In the genomic region with DNA sequence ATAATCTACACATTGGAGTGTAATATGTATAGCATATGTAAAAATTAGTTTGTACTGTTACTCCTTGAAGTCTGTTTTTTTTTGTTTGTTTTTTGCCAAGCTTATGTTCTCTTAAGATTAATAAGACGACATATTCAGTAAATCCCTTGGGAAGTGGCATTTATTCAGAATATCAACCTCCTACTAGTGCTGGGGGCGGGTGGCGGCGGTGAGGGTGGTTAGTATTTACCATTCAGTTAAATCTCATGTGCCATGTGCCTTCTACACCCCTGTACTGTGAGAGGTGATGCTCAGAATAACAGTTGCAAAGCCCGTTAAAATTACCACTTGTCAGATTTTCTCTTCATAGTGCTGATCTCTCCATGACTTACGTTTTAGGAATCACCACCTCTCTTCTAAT, we compare ENCODE assay signal across 10 cellular contexts. TPM values are rescaled to one million over a fixed set of nuclear protein-coding genes. Genes with fewer than 3 reads are reported as not detected.
DNase-seq lines count a peak whose midpoint lies in the region; ATAC-seq and TF ChIP-seq lines count a peak whose summit lies in the region.
"Had no signal": no experiment of that assay in that cellular context is flagged by ENCODE, and none has a peak within 500 bp of the region (broad histone marks: within the 10 kb centered on the region; RNA-seq: fewer than 3 reads in every experiment).

No MANE protein-coding gene starts in this region.

- H3K9ac ChIP-seq in BLaER1 (no peak overlapping the region), IMR-90 (ENCODE audit: low read depth, low read length) (peak overlapping the region; percentile 60), neural cell (ENCODE audit: low read length) (no peak overlapping the region)

- no peak overlapping the region for H2AK5ac ChIP-seq in IMR-90 (ENCODE audit: low read depth, low read length)

- H3K9me3 ChIP-seq in BLaER1 (peaks cover 12% of the 10 kb centered on the region; the same call in 1 of the 2 replicates), IMR-90 (ENCODE audit: control insufficient read depth, insufficient read depth, low read length) (no peaks in the 10 kb centered on the region), neural cell (ENCODE audit: low read length) (no peaks in the 10 kb centered on the region)

- no peak overlapping the region for H2BK20ac ChIP-seq in IMR-90 (ENCODE audit: low read depth, low read length)

- intact Hi-C loops in IMR-90 (cut with micrococcal nuclease), result loop anchor here (2.0 kb wide), 2 partner anchors 41 to 71 kb away; no protein-coding TSS in a partner anchor

- no peak for DNase-seq in IMR-90
- DNase-seq in brain microvascular endothelial cell, result no peak
- DNase-seq in DMS 273 treated with DMSO at 0.1 percent for 48 hours (lab: John Stamatoyannopoulos, UW), result no peak
- no peak for DNase-seq in stimulated activated CD4-positive, alpha-beta T cell treated with anti-CD3 and anti-CD28 coated beads, Interleukin-2, amount 100 ng/mL, for 24 hours
- no peak for DNase-seq in COR-L47 (lab: John Stamatoyannopoulos, UW)
- DNase-seq: activated CD4-positive, alpha-beta T cell treated with anti-CD3 and anti-CD28 coated beads, Interleukin-2, amount 50 U/mL, for 48 hours; MV-4-11 had no signal

- H3K27me3 ChIP-seq in BLaER1 (no peaks in the 10 kb centered on the region), IMR-90 (ENCODE audit: control insufficient read depth, insufficient read depth, low read length) (no peaks in the 10 kb centered on the region), brain microvascular endothelial cell (replicated peaks) (no peaks in the 10 kb centered on the region), neural cell (ENCODE audit: insufficient read depth, low read depth, low read length) (no peaks in the 10 kb centered on the region)

- in situ Hi-C loops in IMR-90 (cut with MboI; ENCODE audit: low sequenced_read_pairs), result loop anchor here (10.0 kb wide), 1 partner anchor 127 kb away; no protein-coding TSS in a partner anchor
- in situ Hi-C loops in brain microvascular endothelial cell (cut with HindIII; ENCODE audit: low pct_ligation_motif_present, low sequenced_read_pairs), result no loop called here

- peaks cover 76% of the 10 kb centered on the region for H3K4me1 ChIP-seq in BLaER1
- H3K4me1 ChIP-seq in IMR-90 (ENCODE audit: control insufficient read depth, insufficient read depth, low read length), result peaks cover 14% of the 10 kb centered on the region

- no peak overlapping the region for H2AFZ ChIP-seq in IMR-90 (replicated peaks; ENCODE audit: low read length, poor library complexity)
- H2AFZ ChIP-seq in neural cell (ENCODE audit: low read depth, low read length), result no peak overlapping the region

- dilution Hi-C loops in IMR-90 (cut with HindIII; ENCODE audit: low sequenced_read_pairs, unreplicated experiment), result no loop called here

- CTCF ChIA-PET in IMR-90 (lab: Yijun Ruan, JAX), result no interaction called here

- H3K56ac ChIP-seq in IMR-90 (ENCODE audit: extremely low read depth, insufficient read depth, low read length), result no peak overlapping the region

- POLR2A ChIA-PET in IMR-90 (lab: Charles Lee; ENCODE audit: unreplicated experiment), result interaction anchor here (0.5 to 0.8 kb wide), 3 partner anchors 41 to 131 kb away, joined by 3 to 6 read pairs (median 4); no protein-coding TSS in a partner anchor

- H4K91ac ChIP-seq in IMR-90 (ENCODE audit: insufficient read depth, low read depth, low read length), result no peak overlapping the region

- TF ChIP-seq RAD21 in IMR-90 (IDR thresholded peaks at IDR 0.05; ENCODE audit: low read length), result no peak
- no peak for TF ChIP-seq RAD21 in neural cell (conservative IDR thresholded peaks at IDR 0.05)

- no peak for ATAC-seq in IMR-90 (ENCODE audit: low read depth)
- no peak for ATAC-seq in GM19452 (IDR thresholded peaks at IDR 0.05; ENCODE audit: unreplicated experiment)

- H3F3A ChIP-seq in neural cell (ENCODE audit: insufficient read depth, low read length, poor library complexity, severe bottlenecking), result no peaks in the 10 kb centered on the region

- H3K14ac ChIP-seq in IMR-90 (replicated peaks; ENCODE audit: low read depth, low read length), result peak overlapping the region; percentile 27; the same call in 1 of the 2 replicates

- H3K4me2 ChIP-seq in BLaER1, result peak overlapping the region; percentile 90
- H3K4me2 ChIP-seq in IMR-90 (ENCODE audit: low read depth, low read length), result peak overlapping the region; percentile 90
- peak overlapping the region; percentile 81 for H3K4me2 ChIP-seq in neural cell (ENCODE audit: low read length)

- H3K9me1 ChIP-seq in IMR-90 (ENCODE audit: insufficient read depth, low read length), result peaks cover 16% of the 10 kb centered on the region

- peaks cover 3 to 55% of the 10 kb centered on the region in 2 experiments; a peak in 3 of 4 replicates for H3K79me1 ChIP-seq in IMR-90 (ENCODE audit: low read depth in 1 of 2, low read length in 2 of 2)

- peak overlapping the region; percentile 28; the same call in 1 of the 2 replicates for H3K4ac ChIP-seq in IMR-90 (ENCODE audit: low read depth, low read length)

- no peaks in the 10 kb centered on the region for H3K9me2 ChIP-seq in neural cell (ENCODE audit: insufficient read depth, low read length)

- peaks cover 68% of the 10 kb centered on the region for H3K79me2 ChIP-seq in neural cell (replicated peaks; ENCODE audit: insufficient read depth, low read length)

- BruUV-seq in IMR-90 (replicated peaks; lab: Mats Ljungman, UMichigan), result no TSS peak

- H3K27ac ChIP-seq in BLaER1, result no peak overlapping the region
- H3K27ac ChIP-seq in IMR-90 (ENCODE audit: insufficient read depth, low read length), result no peak overlapping the region
- peak overlapping the region; percentile 98 for H3K27ac ChIP-seq in brain microvascular endothelial cell
- H3K27ac ChIP-seq in neural cell (ENCODE audit: low read length), result no peak overlapping the region

- peak overlapping the region in 1 of 2 experiments; percentile 30; a peak in 1 of 4 replicates for H4K8ac ChIP-seq in IMR-90 (ENCODE audit: low read depth in 2 of 2, low read length in 2 of 2)

- H2BK120ac ChIP-seq in IMR-90 (ENCODE audit: low read depth, low read length), result no peak overlapping the region

- H4K5ac ChIP-seq in IMR-90 (ENCODE audit: low read depth, low read length), result no peak overlapping the region; the same call in 1 of the 2 replicates

- H3K4me3 ChIP-seq in BLaER1, result no peak overlapping the region
- peak overlapping the region; percentile 96 for H3K4me3 ChIP-seq in IMR-90 (ENCODE audit: insufficient read depth, low read depth, low read length)
- H3K4me3 ChIP-seq in brain microvascular endothelial cell (ENCODE audit: low read depth, low read length), result peak overlapping the region; percentile 69
- peak overlapping the region; percentile 75 for H3K4me3 ChIP-seq in neural cell (ENCODE audit: low read length)

- H2BK5ac ChIP-seq in IMR-90 (ENCODE audit: low read depth, low read length, poor library complexity, severe bottlenecking), result peak overlapping the region; percentile 95

- H3K18ac ChIP-seq in IMR-90 (ENCODE audit: low read depth, low read length), result no peak overlapping the region

- no peak for TF ChIP-seq CTCF in IMR-90 (conservative IDR thresholded peaks at IDR 0.05; ENCODE audit: low read depth, low read length)
- no peak for TF ChIP-seq CTCF in brain microvascular endothelial cell (IDR thresholded peaks at IDR 0.05; ENCODE audit: low read depth, low read length, missing control alignments)
- no peak for TF ChIP-seq CTCF in neural cell (IDR thresholded peaks at IDR 0.05; ENCODE audit: poor library complexity, severe bottlenecking)

- peak overlapping the region; percentile 40; the same call in 1 of the 2 replicates for H3K23ac ChIP-seq in IMR-90 (ENCODE audit: low read depth, low read length)

- TF ChIP-seq EP300 in neural cell (conservative IDR thresholded peaks at IDR 0.05; ENCODE audit: poor library complexity, severe bottlenecking), result no peak

- no peak overlapping the region for H2AK9ac ChIP-seq in IMR-90 (replicated peaks; ENCODE audit: low read depth, low read length, poor library complexity)

- WGBS in IMR-90 (ENCODE audit: extremely low coverage in 2 of 2, insufficient read length in 1 of 2), 2 experiments, result no CpG with 5 or more reads among the region's 6 CpGs

- H3K36me3 ChIP-seq in BLaER1 (peaks cover 7% of the 10 kb centered on the region; the same call in 1 of the 2 replicates), IMR-90 (ENCODE audit: control insufficient read depth, insufficient read depth, low read length) (peaks cover 3% of the 10 kb centered on the region), brain microvascular endothelial cell (replicated peaks) (peaks cover 3% of the 10 kb centered on the region), neural cell (ENCODE audit: insufficient read depth, low read length) (no peaks in the 10 kb centered on the region)

- no peak overlapping the region for H2BK15ac ChIP-seq in IMR-90 (ENCODE audit: low read depth, low read length)

- H4K20me1 ChIP-seq in BLaER1 (peaks cover 70% of the 10 kb centered on the region), IMR-90 (ENCODE audit: insufficient read depth, low read length) (peaks cover 71% of the 10 kb centered on the region), neural cell (ENCODE audit: insufficient read depth) (peaks cover 4% of the 10 kb centered on the region)

- no peak for TF ChIP-seq POLR2A in IMR-90 (IDR thresholded peaks at IDR 0.05; ENCODE audit: low read depth, low read length)

TF ChIP-seq in IMR-90, 13 proteins besides CTCF, POLR2A, EP300 and RAD21:
- TF ChIP-seq CEBPB (IDR thresholded peaks at IDR 0.05; ENCODE audit: low read depth, low read length) (no peak), MAFK (IDR thresholded peaks at IDR 0.05; ENCODE audit: low read depth, low read length) (no peak), MXI1 (IDR thresholded peaks at IDR 0.05; ENCODE audit: borderline replicate concordance, low read depth, low read length) (no peak), CHD1 (IDR thresholded peaks at IDR 0.05; ENCODE audit: low read depth, low read length) (no peak), BHLHE40 (IDR thresholded peaks at IDR 0.05; ENCODE audit: low read depth, low read length) (no peak), RFX5 (IDR thresholded peaks at IDR 0.05; ENCODE audit: low read depth, low read length) (no peak)

TF ChIP-seq in neural cell, 6 proteins besides CTCF, POLR2A, EP300 and RAD21 (continues in another document):
- TF ChIP-seq EZH2 (IDR thresholded peaks at IDR 0.05; ENCODE audit: borderline replicate concordance, insufficient read depth, low read length, poor library complexity, severe bottlenecking), result no peak

RNA-seq across cellular contexts. Expression of a gene that starts 3.0 kb away (rescaled TPM):
- total RNA-seq in IMR-90 (2012; rRNA removed), result 108 and 132 TPM in 2 replicates
- polyA plus RNA-seq in IMR-90 (2012; rRNA removed) (19.6 and 23.1 TPM in 2 replicates), neural cell (29.7 and 32.6 TPM in 2 replicates)
- polyA plus RNA-seq in IMR-90 (2012; cell fraction: cytosol; rRNA removed), result 8.3 and 11.9 TPM in 2 replicates
- 7.9 and 44.3 TPM in 2 replicates for polyA plus RNA-seq in IMR-90 (2012; cell fraction: nucleus; rRNA removed; ENCODE audit: low replicate concordance)
- 184 and 219 TPM in 2 replicates for polyA minus RNA-seq in neural cell
